ENCODE assay signal across 30 cellular contexts in the genomic region with DNA sequence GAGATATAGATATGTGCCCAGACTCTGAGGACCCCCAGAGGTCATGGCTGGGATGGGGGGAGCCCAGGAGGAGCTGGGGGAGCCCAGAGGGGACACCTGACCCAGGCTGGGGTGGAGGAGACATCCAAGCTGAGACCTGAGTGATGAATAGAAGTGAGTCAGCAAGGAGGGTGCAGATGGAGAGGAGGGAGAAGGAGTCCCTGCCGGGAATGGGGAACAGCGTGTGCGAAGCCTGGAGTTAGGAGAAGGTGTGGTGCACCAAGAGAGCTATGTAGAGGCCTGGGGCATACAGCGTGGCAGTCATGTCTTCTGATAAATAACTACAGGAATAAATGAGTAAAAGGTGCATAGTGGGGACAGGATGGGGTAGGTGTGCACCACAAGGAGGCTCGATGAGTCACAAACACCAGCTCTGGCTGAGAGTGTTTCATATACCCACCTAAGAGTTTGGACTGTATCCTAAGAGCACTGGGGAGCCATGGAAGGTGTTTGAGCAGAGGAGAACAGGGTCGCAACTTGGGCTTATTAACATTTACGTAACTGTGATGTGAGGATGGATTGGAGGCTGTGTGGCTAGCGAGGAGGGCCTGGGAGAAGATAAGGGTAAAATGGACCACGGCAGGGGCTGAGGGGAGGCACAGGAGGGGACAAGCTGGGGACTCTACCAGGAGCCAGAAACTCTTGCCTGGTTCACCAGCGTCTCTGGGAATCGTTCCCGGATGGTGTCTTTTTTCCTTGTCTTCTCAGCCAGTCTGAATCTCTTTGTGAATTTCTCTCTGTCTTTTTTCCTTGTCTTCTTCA. TPM values are rescaled to one million over a fixed set of nuclear protein-coding genes. Genes with fewer than 3 reads are reported as not detected.
A peak's percentile ranks its signal among the peaks of the same experiment; 100 is the strongest.
DNase-seq lines count a peak whose midpoint lies in the region; ATAC-seq, FAIRE-seq and TF ChIP-seq lines count a peak whose summit lies in the region.
"Had no signal": no experiment of that assay in that cellular context is flagged by ENCODE, and none has a peak within 500 bp of the region (broad histone marks: within the 10 kb centered on the region; RNA-seq: fewer than 3 reads in every experiment).

No MANE protein-coding gene starts in this region.

- intact Hi-C loops in activated T-helper 2 cell treated with anti-CD3 and anti-CD28 coated beads, Interferon-gamma antibody, Interleukin-2, Interleukin-4, amounts not matched to agents 10 μg/mL and 5 μg/mL and 100 μg/mL, durations not matched to agents 14 hours and 24 hours and 36 hours (cut with micrococcal nuclease), result no loop called here

- no peaks in the 10 kb centered on the region for H3K9me3 Mint-ChIP-seq in activated naive CD4-positive, alpha-beta T cell treated with anti-CD3 and anti-CD28 coated beads, Interleukin-2, amount 10 ng/mL, durations not matched to agents 7 days and 5 days
- no peaks in the 10 kb centered on the region for H3K9me3 Mint-ChIP-seq in activated T-helper 2 cell treated with anti-CD3 and anti-CD28 coated beads, Interferon-gamma antibody, Interleukin-2, Interleukin-4, amounts not matched to agents 10 μg/mL and 5 μg/mL and 100 μg/mL, durations not matched to agents 14 hours and 24 hours and 36 hours
- no peaks in the 10 kb centered on the region for H3K9me3 Mint-ChIP-seq in stimulated activated memory B cell treated with anti-CD40 and anti-IgM and Interleukin-4, amounts not matched to agents 10 μg/mL and 1 μg/mL and 100 μg/mL, for 72 hours
- peaks cover 8% of the 10 kb centered on the region for H3K9me3 Mint-ChIP-seq in WTC11
- H3K9me3 Mint-ChIP-seq: activated naive CD8-positive, alpha-beta T cell treated with anti-CD3 and anti-CD28 coated beads, Interleukin-2, amount 10 ng/mL, durations not matched to agents 7 days and 5 days; CD4-positive, alpha-beta T cell; natural killer cell; T-helper 1 cell treated with Interleukin-12 subunit alpha and Interleukin-12 subunit beta and Interleukin-4 antibody, amounts not matched to agents 30 μg/mL and 1 μg/mL, for 36 hours had no signal

- WGBS in small intestine, 3 donors, result 80% methylated on average over 12 of the region's 12 CpGs

- no peaks in the 10 kb centered on the region for H3K36me3 ChIP-seq in small intestine (ENCODE audit: control insufficient read depth in 2 of 2, insufficient read depth in 2 of 2, low read length in 2 of 2)
- H3K36me3 ChIP-seq: HAP-1, left lung, ovary, transverse colon had no signal

- CTCF ChIA-PET in activated naive CD4-positive, alpha-beta T cell treated with anti-CD3 and anti-CD28 coated beads, Interleukin-2, amount 10 ng/mL, durations not matched to agents 7 days and 5 days (lab: Charles Lee), result interaction anchor here (0.5 to 1.3 kb wide), 3 partner anchors 34 to 180 kb away, joined by 3 to 4 read pairs (median 4); no protein-coding TSS in a partner anchor
- CTCF ChIA-PET in WTC11 (lab: Charles Lee), result interaction anchor here (0.6 to 3.4 kb wide), 5 partner anchors 17 to 180 kb away, joined by 3 to 18 read pairs (median 4); no protein-coding TSS in a partner anchor

- ATAC-seq in stimulated activated memory B cell treated with anti-CD40 and anti-IgM and Interleukin-4, amounts not matched to agents 10 μg/mL and 1 μg/mL and 100 μg/mL, for 72 hours, result peak; percentile 38
- ATAC-seq in WTC11, result no peak
- ATAC-seq in HG03108 (IDR thresholded peaks at IDR 0.05; ENCODE audit: unreplicated experiment), result no peak
- ATAC-seq: foreskin keratinocyte had no signal

- H3K36me3 Mint-ChIP-seq in activated naive CD4-positive, alpha-beta T cell treated with anti-CD3 and anti-CD28 coated beads, Interleukin-2, amount 10 ng/mL, durations not matched to agents 7 days and 5 days, result no peaks in the 10 kb centered on the region
- no peaks in the 10 kb centered on the region for H3K36me3 Mint-ChIP-seq in activated T-helper 2 cell treated with anti-CD3 and anti-CD28 coated beads, Interferon-gamma antibody, Interleukin-2, Interleukin-4, amounts not matched to agents 10 μg/mL and 5 μg/mL and 100 μg/mL, durations not matched to agents 14 hours and 24 hours and 36 hours (ENCODE audit: low read depth)
- no peaks in the 10 kb centered on the region for H3K36me3 Mint-ChIP-seq in stimulated activated memory B cell treated with anti-CD40 and anti-IgM and Interleukin-4, amounts not matched to agents 10 μg/mL and 1 μg/mL and 100 μg/mL, for 72 hours
- no peaks in the 10 kb centered on the region for H3K36me3 Mint-ChIP-seq in WTC11
- H3K36me3 Mint-ChIP-seq: activated naive CD8-positive, alpha-beta T cell treated with anti-CD3 and anti-CD28 coated beads, Interleukin-2, amount 10 ng/mL, durations not matched to agents 7 days and 5 days; natural killer cell had no signal

- no peak for FAIRE-seq in small intestine (lab: Jason Lieb, UNC)
- FAIRE-seq: GM18507, HTR-8/SVneo had no signal

- H3K27ac ChIP-seq in small intestine (ENCODE audit: low read depth in 1 of 2, low read length in 1 of 2), result peak overlapping the region in 1 of 2 donors; percentile 77
- H3K27ac ChIP-seq: foreskin keratinocyte, KMS-11, left lung, ovary, transverse colon had no signal

- H3K27ac Mint-ChIP-seq in activated naive CD4-positive, alpha-beta T cell treated with anti-CD3 and anti-CD28 coated beads, Interleukin-2, amount 10 ng/mL, durations not matched to agents 7 days and 5 days, result no peak overlapping the region
- H3K27ac Mint-ChIP-seq in activated T-helper 2 cell treated with anti-CD3 and anti-CD28 coated beads, Interferon-gamma antibody, Interleukin-2, Interleukin-4, amounts not matched to agents 10 μg/mL and 5 μg/mL and 100 μg/mL, durations not matched to agents 14 hours and 24 hours and 36 hours, result peak overlapping the region; percentile 17
- H3K27ac Mint-ChIP-seq in stimulated activated memory B cell treated with anti-CD40 and anti-IgM and Interleukin-4, amounts not matched to agents 10 μg/mL and 1 μg/mL and 100 μg/mL, for 72 hours, result no peak overlapping the region
- no peak overlapping the region for H3K27ac Mint-ChIP-seq in WTC11
- H3K27ac Mint-ChIP-seq: activated naive CD8-positive, alpha-beta T cell treated with anti-CD3 and anti-CD28 coated beads, Interleukin-2, amount 10 ng/mL, durations not matched to agents 7 days and 5 days; CD4-positive, alpha-beta T cell; mesothelial cell of epicardium; natural killer cell; T-helper 1 cell treated with Interleukin-12 subunit alpha and Interleukin-12 subunit beta and Interleukin-4 antibody, amounts not matched to agents 30 μg/mL and 1 μg/mL, for 36 hours had no signal

- no peak for TF ChIP-seq CTCF in WTC11 (IDR thresholded peaks at IDR 0.05)
- TF ChIP-seq CTCF in GM20000 (IDR thresholded peaks at IDR 0.05; ENCODE audit: extremely low read depth, missing control alignments), result no peak

- H3K9me3 ChIP-seq in small intestine (ENCODE audit: control insufficient read depth, low read depth), result no peaks in the 10 kb centered on the region
- H3K9me3 ChIP-seq: HAP-1, left lung, ovary, transverse colon had no signal

- H3K27me3 Mint-ChIP-seq in activated naive CD4-positive, alpha-beta T cell treated with anti-CD3 and anti-CD28 coated beads, Interleukin-2, amount 10 ng/mL, durations not matched to agents 7 days and 5 days, result peaks cover 10% of the 10 kb centered on the region
- H3K27me3 Mint-ChIP-seq in activated T-helper 2 cell treated with anti-CD3 and anti-CD28 coated beads, Interferon-gamma antibody, Interleukin-2, Interleukin-4, amounts not matched to agents 10 μg/mL and 5 μg/mL and 100 μg/mL, durations not matched to agents 14 hours and 24 hours and 36 hours (ENCODE audit: low read depth), result no peaks in the 10 kb centered on the region
- peaks cover 45% of the 10 kb centered on the region for H3K27me3 Mint-ChIP-seq in stimulated activated memory B cell treated with anti-CD40 and anti-IgM and Interleukin-4, amounts not matched to agents 10 μg/mL and 1 μg/mL and 100 μg/mL, for 72 hours
- peaks cover 23% of the 10 kb centered on the region for H3K27me3 Mint-ChIP-seq in WTC11 (ENCODE audit: low read depth)

- DNase-seq in activated naive CD4-positive, alpha-beta T cell treated with Interleukin-2 at 50 U/mL for 16 hours, result peak; percentile 26
- DNase-seq in activated naive CD4-positive, alpha-beta T cell treated with anti-CD3 and anti-CD28 coated beads, Interleukin-2, amount 10 ng/mL, durations not matched to agents 7 days and 5 days, result no peak
- DNase-seq in activated T-helper 2 cell treated with anti-CD3 and anti-CD28 coated beads, Interferon-gamma antibody, Interleukin-2, Interleukin-4, amounts not matched to agents 10 μg/mL and 5 μg/mL and 100 μg/mL, durations not matched to agents 14 hours and 24 hours and 36 hours (ENCODE audit: low spot score), result no peak
- peak; percentile 13 for DNase-seq in small intestine
- DNase-seq in WTC11 (ENCODE audit: low spot score), result no peak
- no peak for DNase-seq in GM20000 (ENCODE audit: low spot score)
- DNase-seq: activated naive CD8-positive, alpha-beta T cell treated with anti-CD3 and anti-CD28 coated beads, Interleukin-2, amount 10 ng/mL, durations not matched to agents 7 days and 5 days; CD4-positive, alpha-beta T cell; DMS153; effector CD4-positive, alpha-beta T cell; foreskin keratinocyte; hippocampal formation; left lung; natural killer cell; NCI-H2171; NCI-H524; ovary; transverse colon had no signal

- H3K27me3 ChIP-seq in small intestine (ENCODE audit: control insufficient read depth in 2 of 2, insufficient read depth in 2 of 2, low read length in 2 of 2), result no peaks in the 10 kb centered on the region
- H3K27me3 ChIP-seq: foreskin keratinocyte, ovary had no signal

- H3K4me3 Mint-ChIP-seq in activated naive CD4-positive, alpha-beta T cell treated with anti-CD3 and anti-CD28 coated beads, Interleukin-2, amount 10 ng/mL, durations not matched to agents 7 days and 5 days, result no peak overlapping the region
- H3K4me3 Mint-ChIP-seq in activated T-helper 2 cell treated with anti-CD3 and anti-CD28 coated beads, Interferon-gamma antibody, Interleukin-2, Interleukin-4, amounts not matched to agents 10 μg/mL and 5 μg/mL and 100 μg/mL, durations not matched to agents 14 hours and 24 hours and 36 hours (ENCODE audit: low read depth), result no peak overlapping the region
- no peak overlapping the region for H3K4me3 Mint-ChIP-seq in stimulated activated memory B cell treated with anti-CD40 and anti-IgM and Interleukin-4, amounts not matched to agents 10 μg/mL and 1 μg/mL and 100 μg/mL, for 72 hours
- no peak overlapping the region for H3K4me3 Mint-ChIP-seq in WTC11
- H3K4me3 Mint-ChIP-seq: activated naive CD8-positive, alpha-beta T cell treated with anti-CD3 and anti-CD28 coated beads, Interleukin-2, amount 10 ng/mL, durations not matched to agents 7 days and 5 days; CD4-positive, alpha-beta T cell; mesothelial cell of epicardium; natural killer cell; T-helper 1 cell treated with Interleukin-12 subunit alpha and Interleukin-12 subunit beta and Interleukin-4 antibody, amounts not matched to agents 30 μg/mL and 1 μg/mL, for 36 hours had no signal

- POLR2A ChIA-PET in WTC11 (lab: Charles Lee), result interaction anchor here (0.6 kb wide), 1 partner anchor 1144 kb away, joined by 3 read pairs; no protein-coding TSS in a partner anchor

- H3K4me1 Mint-ChIP-seq in activated naive CD4-positive, alpha-beta T cell treated with anti-CD3 and anti-CD28 coated beads, Interleukin-2, amount 10 ng/mL, durations not matched to agents 7 days and 5 days, result no peaks in the 10 kb centered on the region
- peaks cover 26% of the 10 kb centered on the region for H3K4me1 Mint-ChIP-seq in activated T-helper 2 cell treated with anti-CD3 and anti-CD28 coated beads, Interferon-gamma antibody, Interleukin-2, Interleukin-4, amounts not matched to agents 10 μg/mL and 5 μg/mL and 100 μg/mL, durations not matched to agents 14 hours and 24 hours and 36 hours (ENCODE audit: low read depth)
- peaks cover 6% of the 10 kb centered on the region for H3K4me1 Mint-ChIP-seq in stimulated activated memory B cell treated with anti-CD40 and anti-IgM and Interleukin-4, amounts not matched to agents 10 μg/mL and 1 μg/mL and 100 μg/mL, for 72 hours
- no peaks in the 10 kb centered on the region for H3K4me1 Mint-ChIP-seq in WTC11
- H3K4me1 Mint-ChIP-seq: mesothelial cell of epicardium, natural killer cell had no signal

- H3K4me1 ChIP-seq in small intestine (ENCODE audit: control insufficient read depth in 2 of 2, insufficient read depth in 1 of 2, low read depth in 1 of 2, low read length in 1 of 2), result peaks cover 0 to 2% of the 10 kb centered on the region in 2 donors
- H3K4me1 ChIP-seq: foreskin keratinocyte, HAP-1, left lung had no signal

- H3K4me3 ChIP-seq in small intestine (ENCODE audit: low read depth in 1 of 2, low read length in 2 of 2), result peak overlapping the region in 1 of 2 donors; percentile 76
- H3K4me3 ChIP-seq: HAP-1, left lung, ovary, transverse colon had no signal

RNA-seq across cellular contexts. Expression of gene CEACAM18, which starts 1.4 kb away (rescaled TPM):
- not detected in 2 replicates for total RNA-seq in activated T-helper 2 cell treated with anti-CD3 and anti-CD28 coated beads, Interferon-gamma antibody, Interleukin-2, Interleukin-4, amounts not matched to agents 10 μg/mL and 5 μg/mL and 100 μg/mL, durations not matched to agents 14 hours and 24 hours and 36 hours
- 1 to 10 TPM in 1 of 3 donors, under 1 TPM in 2; 0.10 to 5.8 (median 0.54) TPM for polyA plus RNA-seq in small intestine
- not detected in 3 replicates for total RNA-seq in WTC11 (2021)
- total RNA-seq: activated CD8-positive, alpha-beta memory T cell treated with anti-CD3 and anti-CD28 coated beads for 36 hours; activated naive CD8-positive, alpha-beta T cell treated with anti-CD3 and anti-CD28 coated beads, Interleukin-2, amount 10 ng/mL, durations not matched to agents 7 days and 5 days; CD4-positive, alpha-beta T cell; chondrocyte; foreskin keratinocyte; G401; left lung; mesothelial cell of epicardium; natural killer cell; ovary; transverse colon had no signal
- polyA plus RNA-seq: esophagus, foreskin keratinocyte, ovary had no signal

RNA-seq across cellular contexts. Expression of gene SIGLEC8, which starts 21.5 kb away (rescaled TPM):
- total RNA-seq in activated T-helper 2 cell treated with anti-CD3 and anti-CD28 coated beads, Interferon-gamma antibody, Interleukin-2, Interleukin-4, amounts not matched to agents 10 μg/mL and 5 μg/mL and 100 μg/mL, durations not matched to agents 14 hours and 24 hours and 36 hours, result 0.07 and 0.18 TPM in 2 replicates
- 1 to 10 TPM in 1 of 3 donors, under 1 TPM in 1, not detected in 1; 0.22 to 1.1 TPM for polyA plus RNA-seq in small intestine
- total RNA-seq in WTC11 (2021), result not detected in 3 replicates
- total RNA-seq: activated CD8-positive, alpha-beta memory T cell treated with anti-CD3 and anti-CD28 coated beads for 36 hours; activated naive CD8-positive, alpha-beta T cell treated with anti-CD3 and anti-CD28 coated beads, Interleukin-2, amount 10 ng/mL, durations not matched to agents 7 days and 5 days; CD4-positive, alpha-beta T cell; chondrocyte; foreskin keratinocyte; G401; mesothelial cell of epicardium; natural killer cell had no signal
- polyA plus RNA-seq: foreskin keratinocyte had no signal

RNA-seq across cellular contexts. Expression of gene SIGLEC12, which starts 21.9 kb away (rescaled TPM):
- 4.5 and 4.6 TPM in 2 replicates for total RNA-seq in activated T-helper 2 cell treated with anti-CD3 and anti-CD28 coated beads, Interferon-gamma antibody, Interleukin-2, Interleukin-4, amounts not matched to agents 10 μg/mL and 5 μg/mL and 100 μg/mL, durations not matched to agents 14 hours and 24 hours and 36 hours
- 1 to 10 TPM in 1 of 3 donors, under 1 TPM in 1, not detected in 1; 0.33 to 2.0 TPM for polyA plus RNA-seq in small intestine
- total RNA-seq in WTC11 (2021), result not detected in 3 replicates
- total RNA-seq: CD4-positive, alpha-beta T cell; chondrocyte; foreskin keratinocyte; G401; mesothelial cell of epicardium had no signal
- polyA plus RNA-seq: foreskin keratinocyte had no signal

RNA-seq across cellular contexts. Expression of gene SIGLEC6, which starts 51.7 kb away (rescaled TPM):
- total RNA-seq in activated T-helper 2 cell treated with anti-CD3 and anti-CD28 coated beads, Interferon-gamma antibody, Interleukin-2, Interleukin-4, amounts not matched to agents 10 μg/mL and 5 μg/mL and 100 μg/mL, durations not matched to agents 14 hours and 24 hours and 36 hours, result 1.2 and 1.7 TPM in 2 replicates
- under 1 TPM in 1 of 3 donors, not detected in 2; 0.76 TPM for polyA plus RNA-seq in small intestine
- total RNA-seq in WTC11 (2021), result 0.25 to 0.57 TPM (median 0.37 TPM) in 3 replicates
- total RNA-seq: activated CD8-positive, alpha-beta memory T cell treated with anti-CD3 and anti-CD28 coated beads for 36 hours; activated naive CD8-positive, alpha-beta T cell treated with anti-CD3 and anti-CD28 coated beads, Interleukin-2, amount 10 ng/mL, durations not matched to agents 7 days and 5 days; chondrocyte; foreskin keratinocyte; G401; mesothelial cell of epicardium had no signal
- polyA plus RNA-seq: foreskin keratinocyte had no signal

Comparison
In these comparisons a context has a peak if more than half of its experiments do, and no peak if none do; other contexts are left out.
1. DNase-seq: peak in activated naive CD4-positive, alpha-beta T cell treated with Interleukin-2 at 50 U/mL for 16 hours (single experiment) and small intestine (single experiment); none in activated naive CD4-positive, alpha-beta T cell treated with anti-CD3 and anti-CD28 coated beads, Interleukin-2, amount 10 ng/mL, durations not matched to agents 7 days and 5 days (single experiment), activated T-helper 2 cell treated with anti-CD3 and anti-CD28 coated beads, Interferon-gamma antibody, Interleukin-2, Interleukin-4, amounts not matched to agents 10 μg/mL and 5 μg/mL and 100 μg/mL, durations not matched to agents 14 hours and 24 hours and 36 hours (single experiment), WTC11 (single experiment) and GM20000 (single experiment).